ENCODE assay signal across 12 cellular contexts in genomic region chr13:109836629-109837607, GRCh38. TPM values are rescaled to one million over a fixed set of nuclear protein-coding genes. Genes with fewer than 3 reads are reported as not detected.
DNase-seq lines count a peak whose midpoint lies in the region; ATAC-seq, FAIRE-seq and TF ChIP-seq lines count a peak whose summit lies in the region.
"Had no signal": no experiment of that assay in that cellular context is flagged by ENCODE, and none has a peak within 500 bp of the region (broad histone marks: within the 10 kb centered on the region; RNA-seq: fewer than 3 reads in every experiment).

No MANE protein-coding gene starts in this region.

- no peak for FAIRE-seq in H1 (lab: Jason Lieb, UNC)

- H3K27me3 ChIP-seq in H1 (replicated peaks in 1 of 4; ENCODE audit: control insufficient read depth in 3 of 4, extremely low read depth in 1 of 4, insufficient read depth in 3 of 4, low read length in 3 of 4) (no peaks in the 10 kb centered on the region), upper lobe of right lung (no peaks in the 10 kb centered on the region)
- H3K27me3 ChIP-seq: thyroid gland had no signal

- no peak overlapping the region for H3K4me2 ChIP-seq in H1 (ENCODE audit: insufficient read depth in 1 of 2, low read depth in 2 of 2, low read length in 2 of 2)

- H4K5ac ChIP-seq in H1 (ENCODE audit: insufficient read length, low read depth, low read length) = no peak overlapping the region

- TF ChIP-seq RAD21 in H1 (IDR thresholded peaks at IDR 0.05 in 1 of 2, conservative IDR thresholded peaks at IDR 0.05 in 1 of 2; ENCODE audit: low read depth in 2 of 2, low read length in 2 of 2) = no peak

- ATAC-seq in GM19463 (IDR thresholded peaks at IDR 0.05; ENCODE audit: unreplicated experiment) (peak; percentile 77), HG03196 (IDR thresholded peaks at IDR 0.05; ENCODE audit: unreplicated experiment) (peak; percentile 84), upper lobe of right lung (peak; percentile 84), HG02642 (IDR thresholded peaks at IDR 0.05; ENCODE audit: poor library complexity, unreplicated experiment) (no peak)

- TF ChIP-seq CTCF in H1 (IDR thresholded peaks at IDR 0.05; ENCODE audit: control extremely low read depth in 1 of 3, insufficient read depth in 1 of 3, low read depth in 1 of 3, low read length in 3 of 3) (no peak), upper lobe of right lung (IDR thresholded peaks at IDR 0.05) (no peak)

- no peaks in the 10 kb centered on the region for H3K79me2 ChIP-seq in H1 (ENCODE audit: control insufficient read depth in 1 of 2, insufficient read depth in 2 of 2, low read length in 2 of 2)

- H2BK12ac ChIP-seq in H1 (ENCODE audit: low read depth, low read length) = no peak overlapping the region

- POLR2A ChIA-PET in H1 (lab: Charles Lee; ENCODE audit: partially characterized antibody) = no interaction called here

- no peak overlapping the region for H2BK20ac ChIP-seq in H1 (ENCODE audit: low read length)

- H3K56ac ChIP-seq in H1 (replicated peaks; ENCODE audit: insufficient read length, low read depth, low read length) = no peak overlapping the region

- H4K91ac ChIP-seq in H1 (replicated peaks; ENCODE audit: insufficient read length, low read length) = peak overlapping the region; percentile 17

- H3K79me1 ChIP-seq in H1 (ENCODE audit: low read depth, low read length) = no peaks in the 10 kb centered on the region

- 90% methylated on average over 11 of the region's 12 CpGs; no CpG with 5 or more reads in 1 of the 2 experiments for WGBS in H1 (ENCODE audit: extremely low coverage in 1 of 2, insufficient coverage in 1 of 2, insufficient read length in 1 of 2, insufficient replicate concordance in 2 of 2, low coverage in 1 of 2, low lambda C conversion rate in 2 of 2, missing lambda C conversion rate in 1 of 2), 2 experiments

- TF ChIP-seq EP300 in H1 (IDR thresholded peaks at IDR 0.05; ENCODE audit: borderline replicate concordance in 1 of 2, low read depth in 2 of 2, low read length in 2 of 2) = no peak

- H3K14ac ChIP-seq in H1 (ENCODE audit: insufficient read length) = no peak overlapping the region

- H2AK5ac ChIP-seq in H1 (ENCODE audit: low read depth, low read length) = no peak overlapping the region

- no peaks in the 10 kb centered on the region for H3K23me2 ChIP-seq in H1 (ENCODE audit: low read depth, low read length)

- no peak overlapping the region for H3K9ac ChIP-seq in H1 (replicated peaks in 1 of 4; ENCODE audit: extremely low read depth in 1 of 4, low read depth in 3 of 4, low read length in 3 of 4)

- CTCF ChIA-PET in H1 (lab: Charles Lee; ENCODE audit: partially characterized antibody) = interaction anchor here (1.0 kb wide), 1 partner anchor 9 kb away, joined by 3 read pairs; no protein-coding TSS in a partner anchor

- DNase-seq in H1 (ENCODE audit: low read depth in 1 of 2, low spot score in 2 of 2) (no peak), upper lobe of right lung (no peak), NCI-H2029 treated with DMSO at 0.1 percent for 48 hours (lab: John Stamatoyannopoulos, UW) (no peak), D341Med (ENCODE audit: low spot score) (no peak)
- no peak for DNase-seq in stimulated activated CD4-positive, alpha-beta T cell treated with anti-CD3 and anti-CD28 coated beads, Interleukin-12 subunit alpha, Interleukin-12 subunit beta, amount 100 ng/mL, for 4 hours
- DNase-seq: activated effector memory CD4-positive, alpha-beta T cell treated with Interleukin-2 at 50 U/mL for 16 hours; stimulated activated CD4-positive, alpha-beta T cell treated with anti-CD3 and anti-CD28 coated beads, Interleukin-4, amount 100 ng/mL, for 1 hour; T1000; thyroid gland had no signal

- H2BK15ac ChIP-seq in H1 (ENCODE audit: low read length) = no peak overlapping the region

- no peak overlapping the region for H3K18ac ChIP-seq in H1 (ENCODE audit: extremely low read depth, low read length)

- intact Hi-C loops in upper lobe of right lung (cut with DNase I) = no loop called here

- TF ChIP-seq POLR2A in H1 (IDR thresholded peaks at IDR 0.05; ENCODE audit: control extremely low read depth in 1 of 2, low read depth in 2 of 2, low read length in 2 of 2) = no peak

- H3K27ac ChIP-seq in H1 (ENCODE audit: low read depth, low read length) = no peak overlapping the region
- no peak overlapping the region for H3K27ac ChIP-seq in upper lobe of right lung
- H3K27ac ChIP-seq: thyroid gland had no signal

- H3K9me3 ChIP-seq in H1 (ENCODE audit: insufficient read depth in 2 of 2, low read depth in 1 of 2, low read length in 1 of 2) = no peaks in the 10 kb centered on the region
- H3K9me3 ChIP-seq in upper lobe of right lung = no peaks in the 10 kb centered on the region
- H3K9me3 ChIP-seq: thyroid gland had no signal

- H3K4ac ChIP-seq in H1 (replicated peaks; ENCODE audit: insufficient read length, low read depth, low read length) = no peak overlapping the region

- no peak overlapping the region for H2BK5ac ChIP-seq in H1 (ENCODE audit: low read depth, low read length)

- no peak overlapping the region for H4K8ac ChIP-seq in H1 (ENCODE audit: extremely low read depth, insufficient read depth, low read length)

- H3K4me1 ChIP-seq in H1 (replicated peaks in 1 of 4; ENCODE audit: control insufficient read depth in 3 of 4, insufficient read depth in 4 of 4, low read length in 3 of 4) (no peaks in the 10 kb centered on the region; a peak in 1 of 7 replicates), upper lobe of right lung (no peaks in the 10 kb centered on the region)
- H3K4me1 ChIP-seq: thyroid gland had no signal

- no peak overlapping the region for H3K4me3 ChIP-seq in H1 (ENCODE audit: extremely low read depth in 1 of 4, insufficient read depth in 2 of 4, low read depth in 3 of 4, low read length in 4 of 4)
- H3K4me3 ChIP-seq in upper lobe of right lung = no peak overlapping the region
- H3K4me3 ChIP-seq: thyroid gland had no signal

- no peaks in the 10 kb centered on the region for H4K20me1 ChIP-seq in H1 (replicated peaks in 1 of 2; ENCODE audit: control insufficient read depth in 1 of 2, insufficient read depth in 2 of 2, low read length in 2 of 2)

- H2BK120ac ChIP-seq in H1 (replicated peaks; ENCODE audit: low read depth, low read length) = no peak overlapping the region

- no peak overlapping the region for H3K23ac ChIP-seq in H1 (ENCODE audit: insufficient read length)

- peak overlapping the region; percentile 73; the same call in 1 of the 2 replicates for H2AFZ ChIP-seq in H1 (ENCODE audit: low read length)

- H3K36me3 ChIP-seq in H1 (ENCODE audit: control insufficient read depth in 2 of 4, insufficient read depth in 4 of 4, low read length in 3 of 4) (no peaks in the 10 kb centered on the region), upper lobe of right lung (no peaks in the 10 kb centered on the region)
- H3K36me3 ChIP-seq: thyroid gland had no signal

TF ChIP-seq in H1, 55 proteins besides CTCF, POLR2A, EP300 and RAD21:
- TF ChIP-seq SIRT6 (IDR thresholded peaks at IDR 0.05; ENCODE audit: low read length) = no peak
- no peak for TF ChIP-seq TBP (IDR thresholded peaks at IDR 0.05; ENCODE audit: low read depth, low read length)
- no peak for TF ChIP-seq SIN3A (conservative IDR thresholded peaks at IDR 0.05 in 1 of 2, IDR thresholded peaks at IDR 0.05 in 1 of 2; ENCODE audit: low read depth in 1 of 2, low read length in 2 of 2)
- no peak for TF ChIP-seq FOSL1 (IDR thresholded peaks at IDR 0.05; ENCODE audit: insufficient read depth, low read depth, low read length)
- TF ChIP-seq CREB1 (IDR thresholded peaks at IDR 0.05) = no peak
- TF ChIP-seq SP2 (IDR thresholded peaks at IDR 0.05; ENCODE audit: low read length) = no peak
TF ChIP-seq in H1: peak in this region for 0.

RNA-seq across cellular contexts. Expression of gene IRS2, which starts 50.5 kb away (rescaled TPM):
- total RNA-seq in H1 (2021; fragmentation: NEBNext Ultra II Directional; extraction: Animal tissue kit (Norgen Biotek cat#: 25700)) = 16.7 and 17.0 TPM in 2 replicates
- polyA plus RNA-seq in H1 (2011; rRNA removed) = 2.6 and 3.8 TPM in 2 replicates
- 2.7 TPM for polyA plus RNA-seq in H1 (2011; cell fraction: cytosol; rRNA removed)
- 5.0 TPM for polyA plus RNA-seq in H1 (2011; cell fraction: nucleus; rRNA removed)
- 4.8 to 6.0 TPM (median 5.3 TPM) in 4 replicates for polyA plus RNA-seq in H1 (2012, experiment 1 of 2)
- 3.8 TPM for polyA plus RNA-seq in H1 (2012, experiment 2 of 2)
- polyA plus RNA-seq in H1 (2013, experiment 1 of 2) = 5.1 TPM
- polyA plus RNA-seq in H1 (2013, experiment 2 of 2) = 5.3 TPM
- 1.7 and 2.3 TPM in 2 replicates for polyA minus RNA-seq in H1 (2011; rRNA and poly(A)+ RNA removed)
- 8.1 TPM for polyA minus RNA-seq in H1 (2011; cell fraction: cytosol; rRNA and poly(A)+ RNA removed)
- 15.0 TPM for polyA minus RNA-seq in H1 (2011; cell fraction: nucleus; rRNA and poly(A)+ RNA removed)
- total RNA-seq in upper lobe of right lung = 43.8 TPM
